In genomic region chr21:45356653-45357435, GRCh38 we compare ENCODE assay signal across 1 cellular context.
A peak's percentile ranks its signal among the peaks of the same experiment; 100 is the strongest.
TF ChIP-seq lines count a peak whose summit lies in the region.

No MANE protein-coding gene starts in this region.

TF ChIP-seq in HepG2, 621 proteins besides CTCF, POLR2A, EP300 and RAD21 (continued from another document and continues in another):
- TF ChIP-seq ARHGAP35 (CRISPR knock-in tag; IDR thresholded peaks at IDR 0.05; ENCODE audit: borderline replicate concordance) (no peak), ZNF761 (CRISPR knock-in tag; conservative IDR thresholded peaks at IDR 0.05) (no peak), ZFP90 (CRISPR knock-in tag; IDR thresholded peaks at IDR 0.05; ENCODE audit: borderline replicate concordance) (no peak), IKZF5 (CRISPR knock-in tag; IDR thresholded peaks at IDR 0.05) (0 out of 2 replicates have a peak, but pooled peaks have one; percentile 30), ZNF772 (CRISPR knock-in tag; IDR thresholded peaks at IDR 0.05) (no peak), ELF1 (CRISPR knock-in tag; IDR thresholded peaks at IDR 0.05) (0 out of 2 replicates have a peak, but pooled peaks have one; percentile 31), ZNF639 (CRISPR knock-in tag; conservative IDR thresholded peaks at IDR 0.05) (no peak), MYPOP (CRISPR knock-in tag; IDR thresholded peaks at IDR 0.05) (no peak), TBX2 (CRISPR knock-in tag; IDR thresholded peaks at IDR 0.05; ENCODE audit: borderline replicate concordance) (no peak), BHLHE40 (IDR thresholded peaks at IDR 0.05; ENCODE audit: low read length) (no peak), SNAPC5 (CRISPR knock-in tag; IDR thresholded peaks at IDR 0.05; ENCODE audit: borderline replicate concordance) (no peak), ZBTB39 (CRISPR knock-in tag; IDR thresholded peaks at IDR 0.05) (no peak), CERS6 (CRISPR knock-in tag; IDR thresholded peaks at IDR 0.05) (no peak), MAZ (IDR thresholded peaks at IDR 0.05; ENCODE audit: borderline replicate concordance, low read depth, low read length) (no peak), MAZ (CRISPR knock-in tag; IDR thresholded peaks at IDR 0.05; ENCODE audit: low read depth) (no peak), ZNF720 (CRISPR knock-in tag; IDR thresholded peaks at IDR 0.05) (no peak), ZSCAN31 (CRISPR knock-in tag; IDR thresholded peaks at IDR 0.05; ENCODE audit: low read depth) (no peak), TIGD3 (CRISPR knock-in tag; IDR thresholded peaks at IDR 0.05; ENCODE audit: borderline replicate concordance) (no peak), NR2F1 (CRISPR knock-in tag; IDR thresholded peaks at IDR 0.05) (no peak), ZNF326 (CRISPR knock-in tag; IDR thresholded peaks at IDR 0.05; ENCODE audit: borderline replicate concordance) (no peak), IKZF1 (IDR thresholded peaks at IDR 0.05) (no peak), ZNF446 (CRISPR knock-in tag; IDR thresholded peaks at IDR 0.05) (no peak), YEATS2 (CRISPR knock-in tag; IDR thresholded peaks at IDR 0.05; ENCODE audit: borderline replicate concordance) (no peak), ZBTB44 (CRISPR knock-in tag; IDR thresholded peaks at IDR 0.05) (no peak), ZNF850 (CRISPR knock-in tag; conservative IDR thresholded peaks at IDR 0.05) (peak; percentile 94), CBX1 (IDR thresholded peaks at IDR 0.05; ENCODE audit: low read depth) (no peak), KLF15 (CRISPR knock-in tag; IDR thresholded peaks at IDR 0.05; ENCODE audit: borderline replicate concordance) (no peak), ZNF672 (CRISPR knock-in tag; IDR thresholded peaks at IDR 0.05) (no peak), RBAK (CRISPR knock-in tag; IDR thresholded peaks at IDR 0.05) (no peak), RAD51 (IDR thresholded peaks at IDR 0.05; ENCODE audit: borderline replicate concordance) (no peak), YEATS4 (CRISPR knock-in tag; IDR thresholded peaks at IDR 0.05; ENCODE audit: borderline replicate concordance) (no peak), SALL2 (CRISPR knock-in tag; IDR thresholded peaks at IDR 0.05) (no peak), ZNF225 (CRISPR knock-in tag; IDR thresholded peaks at IDR 0.05) (no peak), KDM1A (CRISPR knock-in tag; IDR thresholded peaks at IDR 0.05) (no peak), SP4 (CRISPR knock-in tag; IDR thresholded peaks at IDR 0.05) (no peak), ZNF121 (CRISPR knock-in tag; IDR thresholded peaks at IDR 0.05) (no peak), MED13 (CRISPR knock-in tag; IDR thresholded peaks at IDR 0.05) (no peak), HNF1A (IDR thresholded peaks at IDR 0.05; ENCODE audit: low read depth) (no peak), HNF1A (CRISPR knock-in tag; IDR thresholded peaks at IDR 0.05; ENCODE audit: borderline replicate concordance) (peak; percentile 74; the same call in 1 of the 2 replicates), SKI (IDR thresholded peaks at IDR 0.05; ENCODE audit: partially characterized antibody) (peak; percentile 76), TARDBP (CRISPR knock-in tag; IDR thresholded peaks at IDR 0.05) (peak; percentile 53; the same call in 1 of the 2 replicates), FIP1L1 (IDR thresholded peaks at IDR 0.05; ENCODE audit: borderline replicate concordance, insufficient read depth, low read depth, low read length) (no peak), ZSCAN30 (CRISPR knock-in tag; IDR thresholded peaks at IDR 0.05) (no peak), SALL1 (CRISPR knock-in tag; IDR thresholded peaks at IDR 0.05) (peak; percentile 76), ELF3 (CRISPR knock-in tag; IDR thresholded peaks at IDR 0.05) (peak; percentile 19; the same call in 1 of the 2 replicates), ZNF275 (CRISPR knock-in tag; IDR thresholded peaks at IDR 0.05; ENCODE audit: borderline replicate concordance) (no peak), SSRP1 (CRISPR knock-in tag; IDR thresholded peaks at IDR 0.05) (no peak), DNMT1 (CRISPR knock-in tag; IDR thresholded peaks at IDR 0.05) (no peak), PAWR (CRISPR knock-in tag; IDR thresholded peaks at IDR 0.05; ENCODE audit: borderline replicate concordance) (no peak), THAP7 (CRISPR knock-in tag; IDR thresholded peaks at IDR 0.05) (no peak), MBNL3 (CRISPR knock-in tag; conservative IDR thresholded peaks at IDR 0.05) (no peak), HDAC1 (CRISPR knock-in tag; IDR thresholded peaks at IDR 0.05) (peak; percentile 35), CBX2 (IDR thresholded peaks at IDR 0.05; ENCODE audit: low read depth, low read length) (no peak), CBX2 (CRISPR knock-in tag; IDR thresholded peaks at IDR 0.05; ENCODE audit: low read depth) (no peak), ZNF160 (CRISPR knock-in tag; IDR thresholded peaks at IDR 0.05) (no peak), ZNF207 (IDR thresholded peaks at IDR 0.05; ENCODE audit: borderline replicate concordance) (no peak)
